Comparison of ENCODE assay signal across 14 cellular contexts in genomic region chr1:200751717-200752116, GRCh38. TPM values are rescaled to one million over a fixed set of nuclear protein-coding genes. Genes with fewer than 3 reads are reported as not detected.
A peak's percentile ranks its signal among the peaks of the same experiment; 100 is the strongest.
DNase-seq lines count a peak whose midpoint lies in the region; ATAC-seq and TF ChIP-seq lines count a peak whose summit lies in the region.
"Had no signal": no experiment of that assay in that cellular context is flagged by ENCODE, and none has a peak within 500 bp of the region (broad histone marks: within the 10 kb centered on the region; RNA-seq: fewer than 3 reads in every experiment).

No MANE protein-coding gene starts in this region.

- no peak overlapping the region for H3K4me3 ChIP-seq in osteoblast (ENCODE audit: insufficient read depth, low read length)
- H3K4me3 ChIP-seq: colonic mucosa, gastroesophageal sphincter had no signal

- no peaks in the 10 kb centered on the region for H3K27me3 ChIP-seq in osteoblast (ENCODE audit: insufficient read depth, low read length)
- H3K27me3 ChIP-seq: colonic mucosa, gastroesophageal sphincter had no signal

- no peaks in the 10 kb centered on the region for H3K9me3 ChIP-seq in osteoblast (ENCODE audit: low read depth, low read length)
- H3K9me3 ChIP-seq: colonic mucosa, gastroesophageal sphincter had no signal

- no peak overlapping the region for H3K4me3 Mint-ChIP-seq in activated CD4-positive, alpha-beta memory T cell treated with anti-CD3 and anti-CD28 coated beads, Interleukin-2, amount 10 ng/mL, durations not matched to agents 7 days and 5 days
- H3K4me3 Mint-ChIP-seq: CD4-positive, CD25-positive, alpha-beta regulatory T cell; H9 had no signal

- H4K20me1 ChIP-seq in osteoblast (ENCODE audit: insufficient read depth, low read length) = peaks cover 45% of the 10 kb centered on the region

- peak; percentile 21 for DNase-seq in activated CD4-positive, alpha-beta memory T cell treated with anti-CD3 and anti-CD28 coated beads, Interleukin-2, amount 10 ng/mL, durations not matched to agents 7 days and 5 days
- DNase-seq in osteoblast (ENCODE audit: insufficient read length, low spot score, missing footprints) = no peak
- no peak for DNase-seq in effector CD8-positive, alpha-beta T cell (lab: John Stamatoyannopoulos, UW)
- no peak for DNase-seq in NCI-H2171 treated with DMSO at 0.1 percent for 48 hours (lab: John Stamatoyannopoulos, UW)
- DNase-seq: activated gamma-delta T cell, colonic mucosa, H9, NCI-H2171 had no signal

- no peak overlapping the region for H2AFZ ChIP-seq in osteoblast (ENCODE audit: low read length)

- ATAC-seq in GM18502 (IDR thresholded peaks at IDR 0.05; ENCODE audit: poor library complexity, unreplicated experiment) = peak; percentile 83
- ATAC-seq in GM19328 (IDR thresholded peaks at IDR 0.05; ENCODE audit: unreplicated experiment) = peak; percentile 86
- ATAC-seq in HG02938 (IDR thresholded peaks at IDR 0.05; ENCODE audit: unreplicated experiment) = peak; percentile 91
- ATAC-seq in HG03571 (IDR thresholded peaks at IDR 0.05; ENCODE audit: unreplicated experiment) = no peak
- ATAC-seq: gastroesophageal sphincter had no signal

- no peak overlapping the region for H3K27ac ChIP-seq in osteoblast (ENCODE audit: low read depth, low read length)
- H3K27ac ChIP-seq: colonic mucosa, gastroesophageal sphincter had no signal

- H3K9me3 Mint-ChIP-seq in activated CD4-positive, alpha-beta memory T cell treated with anti-CD3 and anti-CD28 coated beads, Interleukin-2, amount 10 ng/mL, durations not matched to agents 7 days and 5 days = no peaks in the 10 kb centered on the region
- H3K9me3 Mint-ChIP-seq: CD4-positive, CD25-positive, alpha-beta regulatory T cell; H9 had no signal

- peaks cover 5% of the 10 kb centered on the region for H3K4me1 Mint-ChIP-seq in activated CD4-positive, alpha-beta memory T cell treated with anti-CD3 and anti-CD28 coated beads, Interleukin-2, amount 10 ng/mL, durations not matched to agents 7 days and 5 days

- H3K27ac Mint-ChIP-seq in activated CD4-positive, alpha-beta memory T cell treated with anti-CD3 and anti-CD28 coated beads, Interleukin-2, amount 10 ng/mL, durations not matched to agents 7 days and 5 days = no peak overlapping the region
- H3K27ac Mint-ChIP-seq: CD4-positive, CD25-positive, alpha-beta regulatory T cell; H9 had no signal

- POLR2A ChIA-PET in activated CD4-positive, alpha-beta memory T cell treated with anti-CD3 and anti-CD28 coated beads, Interleukin-2, amount 10 ng/mL, durations not matched to agents 7 days and 5 days (lab: Charles Lee) = no interaction called here

- no peaks in the 10 kb centered on the region for H3K36me3 Mint-ChIP-seq in activated CD4-positive, alpha-beta memory T cell treated with anti-CD3 and anti-CD28 coated beads, Interleukin-2, amount 10 ng/mL, durations not matched to agents 7 days and 5 days (ENCODE audit: low read depth)

- no peak overlapping the region for H3K4me2 ChIP-seq in osteoblast (ENCODE audit: insufficient read depth, low read length)

- peaks cover 3% of the 10 kb centered on the region for H3K4me1 ChIP-seq in osteoblast (ENCODE audit: insufficient read depth, low read length)
- H3K4me1 ChIP-seq: colonic mucosa had no signal

- no peaks in the 10 kb centered on the region for H3K36me3 ChIP-seq in osteoblast (ENCODE audit: insufficient read depth, low read length)
- H3K36me3 ChIP-seq: colonic mucosa, gastroesophageal sphincter had no signal

- CTCF ChIA-PET in activated CD4-positive, alpha-beta memory T cell treated with anti-CD3 and anti-CD28 coated beads, Interleukin-2, amount 10 ng/mL, durations not matched to agents 7 days and 5 days (lab: Charles Lee) = no interaction called here

- TF ChIP-seq CTCF in osteoblast (IDR thresholded peaks at IDR 0.05; ENCODE audit: extremely low read depth, low read depth, low read length) = no peak

- peaks cover 88% of the 10 kb centered on the region for H3K79me2 ChIP-seq in osteoblast (ENCODE audit: insufficient read depth, low read length)

- H3K27me3 Mint-ChIP-seq in activated CD4-positive, alpha-beta memory T cell treated with anti-CD3 and anti-CD28 coated beads, Interleukin-2, amount 10 ng/mL, durations not matched to agents 7 days and 5 days = no peaks in the 10 kb centered on the region
- H3K27me3 Mint-ChIP-seq: CD4-positive, CD25-positive, alpha-beta regulatory T cell had no signal

RNA-seq across cellular contexts. Expression of gene CAMSAP2, which starts 13.0 kb away (rescaled TPM):
- under 1 TPM; 0.65 to 0.78 TPM for total RNA-seq in activated CD4-positive, alpha-beta memory T cell treated with anti-CD3 and anti-CD28 coated beads, Interleukin-2, amount 10 ng/mL, durations not matched to agents 7 days and 5 days
- total RNA-seq in osteoblast = 50.3 and 55.7 TPM in 2 replicates

Comparison
In these comparisons a context has a peak if more than half of its experiments do, and no peak if none do; other contexts are left out.
1. RNA of gene CAMSAP2, which starts 13.0 kb away (total RNA-seq): 50.3 to 55.7 TPM in osteoblast; 0.65 to 0.78 TPM in activated CD4-positive, alpha-beta memory T cell treated with anti-CD3 and anti-CD28 coated beads, Interleukin-2, amount 10 ng/mL, durations not matched to agents 7 days and 5 days; every median in the first group is over 10 times any median in the second.